ENCODE assay signal across 16 cellular contexts in genomic region chr18:22173221-22173927, GRCh38. TPM values are rescaled to one million over a fixed set of nuclear protein-coding genes. Genes with fewer than 3 reads are reported as not detected.
DNase-seq lines count a peak whose midpoint lies in the region; ATAC-seq and TF ChIP-seq lines count a peak whose summit lies in the region.
"Had no signal": no experiment of that assay in that cellular context is flagged by ENCODE, and none has a peak within 500 bp of the region (broad histone marks: within the 10 kb centered on the region; RNA-seq: fewer than 3 reads in every experiment).

No MANE protein-coding gene starts in this region.

- peaks cover 90% of the 10 kb centered on the region for H3K27me3 Mint-ChIP-seq in stimulated activated naive CD8-positive, alpha-beta T cell treated with anti-CD3 and anti-CD28 coated beads, Interleukin-15, amount 100 ng/mL, for 72 hours

- TF ChIP-seq POLR2A in testis (IDR thresholded peaks at IDR 0.05): no peak
- TF ChIP-seq POLR2A in gastrocnemius medialis (IDR thresholded peaks at IDR 0.05): no peak

- intact Hi-C loops in PC-3 (cut with micrococcal nuclease): loop anchor here (5.0 kb wide), 1 partner anchor 524 kb away; no protein-coding TSS in a partner anchor
- intact Hi-C loops in testis (cut with DNase I; ENCODE audit: low total_unique reads): loop anchor here (5.0 to 10.0 kb wide), 2 partner anchors 174 to 179 kb away; no protein-coding TSS in a partner anchor
- intact Hi-C loops in gastrocnemius medialis (cut with DNase I; ENCODE audit: low total_unique reads): no loop called here

- H3F3A ChIP-seq in PC-3 (ENCODE audit: low read length, unreplicated experiment): no peaks in the 10 kb centered on the region

- H3K27me3 ChIP-seq in PC-3 (ENCODE audit: low read length) (no peaks in the 10 kb centered on the region), lung (ENCODE audit: control insufficient read depth, insufficient read depth) (no peaks in the 10 kb centered on the region), testis (no peaks in the 10 kb centered on the region), gastrocnemius medialis (peaks cover 74 to 96% (median 94%) of the 10 kb centered on the region in 3 donors)

- ATAC-seq in PC-3 (no peak), lung (ENCODE audit: insufficient read depth, low FRiP score) (no peak), gastrocnemius medialis (no peak)
- no peak for ATAC-seq in stimulated activated naive CD8-positive, alpha-beta T cell treated with anti-CD3 and anti-CD28 coated beads, Interleukin-15, amount 100 ng/mL, for 72 hours
- ATAC-seq: stimulated activated naive CD8-positive, alpha-beta T cell treated with anti-CD3 and anti-CD28 coated beads, Interleukin-15, Interleukin-2, amounts not matched to agents 100 U/mL and 50 U/mL, for 24 hours had no signal

- whole genome bisulfite sequencing in lung, 2 donors: 52 to 62% methylated on average over 22 of the region's 22 CpGs
- 51 to 63% methylated on average over 22 of the region's 22 CpGs for WGBS in testis, 2 donors

- no peaks in the 10 kb centered on the region for H3K9me3 Mint-ChIP-seq in stimulated activated naive CD8-positive, alpha-beta T cell treated with anti-CD3 and anti-CD28 coated beads, Interleukin-15, amount 100 ng/mL, for 72 hours
- H3K9me3 Mint-ChIP-seq: CD4-positive, alpha-beta T cell had no signal

- no peak overlapping the region for H3K27ac Mint-ChIP-seq in stimulated activated naive CD8-positive, alpha-beta T cell treated with anti-CD3 and anti-CD28 coated beads, Interleukin-15, amount 100 ng/mL, for 72 hours
- H3K27ac Mint-ChIP-seq: CD4-positive, alpha-beta T cell had no signal

- H3K9ac ChIP-seq in PC-3 (ENCODE audit: low read length): no peak overlapping the region

- H3K4me2 ChIP-seq in PC-3 (ENCODE audit: low read length): peak overlapping the region; percentile 44

- peaks cover 68% of the 10 kb centered on the region for H3K79me2 ChIP-seq in PC-3 (ENCODE audit: low read length)

- POLR2A ChIA-PET in PC-3 (lab: Charles Lee; ENCODE audit: unreplicated experiment): no interaction called here

- H3K27ac ChIP-seq in PC-3 (ENCODE audit: low read length): no peak overlapping the region
- peak overlapping the region; percentile 79 to 99 for H3K27ac ChIP-seq in lung (ENCODE audit: low read depth in 1 of 2, low read length in 1 of 2)
- H3K27ac ChIP-seq in testis: peak overlapping the region; percentile 50 to 75
- no peak overlapping the region for H3K27ac ChIP-seq in gastrocnemius medialis
- H3K27ac ChIP-seq: prostate gland had no signal

- TF ChIP-seq CTCF in PC-3 (conservative IDR thresholded peaks at IDR 0.05; ENCODE audit: low read depth, low read length): no peak
- TF ChIP-seq CTCF in cardiac fibroblast (IDR thresholded peaks at IDR 0.05; ENCODE audit: low read depth, low read length): no peak
- no peak for TF ChIP-seq CTCF in lung (IDR thresholded peaks at IDR 0.05; ENCODE audit: control extremely low read depth, extremely low read depth)
- TF ChIP-seq CTCF in testis (IDR thresholded peaks at IDR 0.05): no peak
- no peak for TF ChIP-seq CTCF in gastrocnemius medialis (IDR thresholded peaks at IDR 0.05 in 4 of 5, conservative IDR thresholded peaks at IDR 0.05 in 1 of 5)

- H3K36me3 ChIP-seq in PC-3 (ENCODE audit: low read depth, low read length) (peaks cover 7% of the 10 kb centered on the region; the same call in 1 of the 2 replicates), lung (ENCODE audit: control insufficient read depth in 2 of 2, insufficient read depth in 2 of 2, low read length in 2 of 2) (peaks cover 2 to 10% of the 10 kb centered on the region in 2 donors), testis (ENCODE audit: low read depth, missing control alignments) (no peaks in the 10 kb centered on the region), gastrocnemius medialis (no peaks in the 10 kb centered on the region)
- H3K36me3 ChIP-seq: prostate gland had no signal

- peaks cover 26% of the 10 kb centered on the region for H3K4me1 Mint-ChIP-seq in stimulated activated naive CD8-positive, alpha-beta T cell treated with anti-CD3 and anti-CD28 coated beads, Interleukin-15, amount 100 ng/mL, for 72 hours

- DNase-seq in PC-3 (no peak), cardiac fibroblast (ENCODE audit: low read depth in 2 of 2) (peak in 1 of 2 donors; percentile 30), lung (ENCODE audit: low spot score) (no peak), testis (no peak), GF-D8 (lab: John Stamatoyannopoulos, UW) (no peak), gastrocnemius medialis (no peak), activated gamma-delta T cell treated with Interleukin-2 at 50 U/mL for 16 hours (no peak)
- DNase-seq in stimulated activated naive CD8-positive, alpha-beta T cell treated with anti-CD3 and anti-CD28 coated beads, Interleukin-15, amount 100 ng/mL, for 72 hours: no peak
- DNase-seq: activated CD4-positive, alpha-beta T cell treated with anti-CD3 and anti-CD28 coated beads for 1 hour; activated T-cell treated with anti-CD3 and anti-CD28 coated beads, Interleukin-2, amount 50 U/mL, for 1 hour; amygdala; CD4-positive, alpha-beta T cell; erythroblast; NCI-H1048; stimulated activated naive CD8-positive, alpha-beta T cell treated with anti-CD3 and anti-CD28 coated beads, Interleukin-15, Interleukin-2, amounts not matched to agents 100 U/mL and 50 U/mL, for 24 hours had no signal

- no peak overlapping the region for H2AFZ ChIP-seq in PC-3 (ENCODE audit: low read length)

- 0 out of 2 replicates have a peak overlapping the region, but pooled peaks have one; percentile 3 for H3K4me3 ChIP-seq in PC-3 (ENCODE audit: low read length)
- H3K4me3 ChIP-seq in cardiac fibroblast (replicated peaks in 1 of 2; ENCODE audit: low read depth in 2 of 2, low read length in 2 of 2): peak overlapping the region; percentile 21 to 66
- H3K4me3 ChIP-seq in lung: peak overlapping the region; percentile 54
- peak overlapping the region in 1 of 2 donors; percentile 64 for H3K4me3 ChIP-seq in testis
- H3K4me3 ChIP-seq in gastrocnemius medialis: no peak overlapping the region
- H3K4me3 ChIP-seq: prostate gland had no signal

- peaks cover 17% of the 10 kb centered on the region for H3K4me1 ChIP-seq in PC-3 (ENCODE audit: insufficient read depth, low read length)
- H3K4me1 ChIP-seq in lung (ENCODE audit: control insufficient read depth in 2 of 2, insufficient read depth in 2 of 2, low read length in 2 of 2): peaks cover 0 to 8% of the 10 kb centered on the region in 2 donors
- H3K4me1 ChIP-seq in testis: peaks cover 5% of the 10 kb centered on the region
- H3K4me1 ChIP-seq in gastrocnemius medialis: peaks cover 5 to 17% of the 10 kb centered on the region in 2 donors

- in situ Hi-C loops in gastrocnemius medialis (cut with MboI; ENCODE audit: low sequenced_read_pairs in 4 of 4): loop anchor here in 3 of 4 donors (25.0 kb wide), 4 partner anchors 89 to 389 kb away; no protein-coding TSS in a partner anchor

- peaks cover 33% of the 10 kb centered on the region; the same call in 1 of the 2 replicates for H4K20me1 ChIP-seq in PC-3 (ENCODE audit: low read length)

- no TSS peak for BruUV-seq in PC-3 (replicated peaks; lab: Mats Ljungman, UMichigan)

- no peaks in the 10 kb centered on the region for H3K9me2 ChIP-seq in PC-3 (replicated peaks; ENCODE audit: low read length)

- CTCF ChIA-PET in PC-3 (lab: Charles Lee): no interaction called here

- no peaks in the 10 kb centered on the region for H3K9me3 ChIP-seq in PC-3 (ENCODE audit: low read length)
- peaks cover 0 to 1% of the 10 kb centered on the region in 2 donors for H3K9me3 ChIP-seq in lung (ENCODE audit: control insufficient read depth in 2 of 2, insufficient read depth in 1 of 2, low read length in 1 of 2)
- H3K9me3 ChIP-seq in testis: no peaks in the 10 kb centered on the region
- H3K9me3 ChIP-seq in gastrocnemius medialis: no peaks in the 10 kb centered on the region
- H3K9me3 ChIP-seq: prostate gland had no signal

- H3K4me3 Mint-ChIP-seq in stimulated activated naive CD8-positive, alpha-beta T cell treated with anti-CD3 and anti-CD28 coated beads, Interleukin-15, amount 100 ng/mL, for 72 hours: no peak overlapping the region
- H3K4me3 Mint-ChIP-seq: CD4-positive, alpha-beta T cell had no signal

RNA-seq across cellular contexts. Expression of gene GATA6, which starts 4.0 kb away (rescaled TPM):
- 19.4 and 24.1 TPM in 2 replicates for total RNA-seq in PC-3 (2014; rRNA removed)
- 10 to 100 TPM; 32.1 to 34.3 TPM for total RNA-seq in lung
- 10 to 100 TPM; 11.3 to 11.5 TPM for polyA plus RNA-seq in lung
- total RNA-seq in testis: 10 to 100 TPM; 50.5 to 54.6 TPM
- 13.8 TPM for polyA plus RNA-seq in testis (ENCODE audit: insufficient read depth, low read depth, low replicate concordance)
- 1 to 10 TPM in 1 of 4 donors, under 1 TPM in 3; 0.34 to 1.2 (median 0.86) TPM for total RNA-seq in gastrocnemius medialis

Comparison
In these comparisons a context has a peak if more than half of its experiments do, and no peak if none do; other contexts are left out.
1. H3K27ac ChIP-seq: peak in lung (2 of 2) and testis (2 of 2); none in PC-3 (single experiment) and gastrocnemius medialis (0 of 4).
2. H3K4me3 ChIP-seq: peak in PC-3 (single experiment), cardiac fibroblast (2 of 2) and lung (single experiment); none in gastrocnemius medialis (0 of 4).